ENCODE assay signal across 11 cellular contexts in the genomic region with DNA sequence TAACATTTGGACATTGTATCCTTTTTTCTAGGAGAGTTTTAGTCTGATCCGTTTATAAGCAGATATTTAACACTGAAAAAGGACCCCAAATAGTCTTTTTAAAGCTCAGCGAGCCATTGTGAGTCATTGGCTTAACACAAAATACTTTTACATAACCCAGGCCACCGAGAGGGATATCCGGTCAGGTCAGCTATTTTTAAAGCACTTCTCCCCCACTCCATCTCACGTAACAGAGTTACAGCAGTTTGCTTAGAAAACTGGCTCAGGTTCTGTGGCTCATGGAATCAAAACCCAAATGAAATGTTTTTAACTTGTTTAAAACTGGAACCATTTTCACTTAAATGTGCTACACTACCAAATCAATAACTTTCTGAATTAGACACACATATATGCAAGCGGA. TPM values are rescaled to one million over a fixed set of nuclear protein-coding genes. Genes with fewer than 3 reads are reported as not detected.
DNase-seq lines count a peak whose midpoint lies in the region; ATAC-seq and TF ChIP-seq lines count a peak whose summit lies in the region.
"Had no signal": no experiment of that assay in that cellular context is flagged by ENCODE, and none has a peak within 500 bp of the region (broad histone marks: within the 10 kb centered on the region; RNA-seq: fewer than 3 reads in every experiment).

No MANE protein-coding gene starts in this region.

- no peaks in the 10 kb centered on the region for H3K36me3 ChIP-seq in smooth muscle cell (ENCODE audit: low read depth)

- peaks cover 1% of the 10 kb centered on the region for H3K27me3 Mint-ChIP-seq in endothelial cell (ENCODE audit: unreplicated experiment)
- peaks cover 6% of the 10 kb centered on the region for H3K27me3 Mint-ChIP-seq in activated CD4-positive, alpha-beta T cell treated with anti-CD3 and anti-CD28 coated beads, Interleukin-2, amount 10 ng/mL, durations not matched to agents 24 days and 14 days

- H4K20me1 ChIP-seq in smooth muscle cell (ENCODE audit: low read depth): no peaks in the 10 kb centered on the region

- H3K9me3 Mint-ChIP-seq in endothelial cell (ENCODE audit: unreplicated experiment): no peaks in the 10 kb centered on the region
- no peaks in the 10 kb centered on the region for H3K9me3 Mint-ChIP-seq in activated CD4-positive, alpha-beta T cell treated with anti-CD3 and anti-CD28 coated beads, Interleukin-2, amount 10 ng/mL, durations not matched to agents 24 days and 14 days

- DNase-seq in fibroblast of mammary gland (ENCODE audit: low read depth): peak; percentile 63
- DNase-seq in smooth muscle cell (lab: John Stamatoyannopoulos, UW; ENCODE audit: unreplicated experiment): no peak
- DNase-seq in endothelial cell (ENCODE audit: low spot score): no peak
- no peak for DNase-seq in Kasumi-1 (lab: John Stamatoyannopoulos, UW)
- no peak for DNase-seq in DMS53 treated with DMSO at 0.1 percent for 48 hours (lab: John Stamatoyannopoulos, UW; ENCODE audit: unreplicated experiment)
- DNase-seq in activated CD4-positive, alpha-beta T cell treated with anti-CD3 and anti-CD28 coated beads, Interleukin-2, amount 10 ng/mL, durations not matched to agents 24 days and 14 days: no peak
- DNase-seq: central memory CD4-positive, alpha-beta T cell had no signal

- no peak overlapping the region for H3K27ac Mint-ChIP-seq in endothelial cell (ENCODE audit: unreplicated experiment)
- no peak overlapping the region for H3K27ac Mint-ChIP-seq in activated CD4-positive, alpha-beta T cell treated with anti-CD3 and anti-CD28 coated beads, Interleukin-2, amount 10 ng/mL, durations not matched to agents 24 days and 14 days

- no peak overlapping the region for H3K4me3 Mint-ChIP-seq in endothelial cell (ENCODE audit: unreplicated experiment)
- H3K4me3 Mint-ChIP-seq in activated CD4-positive, alpha-beta T cell treated with anti-CD3 and anti-CD28 coated beads, Interleukin-2, amount 10 ng/mL, durations not matched to agents 24 days and 14 days: no peak overlapping the region

- no peaks in the 10 kb centered on the region for H3K36me3 Mint-ChIP-seq in endothelial cell (ENCODE audit: low read depth, unreplicated experiment)
- no peaks in the 10 kb centered on the region for H3K36me3 Mint-ChIP-seq in activated CD4-positive, alpha-beta T cell treated with anti-CD3 and anti-CD28 coated beads, Interleukin-2, amount 10 ng/mL, durations not matched to agents 24 days and 14 days (ENCODE audit: low read depth)

- no peak overlapping the region for H3K4me3 ChIP-seq in fibroblast of mammary gland (ENCODE audit: control insufficient read depth, low read depth, low read length)
- H3K4me3 ChIP-seq in smooth muscle cell: no peak overlapping the region

- peak overlapping the region; percentile 80 for H3K27ac ChIP-seq in smooth muscle cell (ENCODE audit: low read depth)
- H3K27ac ChIP-seq: VCaP had no signal

- no peaks in the 10 kb centered on the region for H3F3A ChIP-seq in smooth muscle cell (ENCODE audit: low read depth)

- H3K9ac ChIP-seq in smooth muscle cell (ENCODE audit: low read depth): no peak overlapping the region

- H3K79me2 ChIP-seq in smooth muscle cell (ENCODE audit: low read depth): no peaks in the 10 kb centered on the region

- intact Hi-C loops in activated CD4-positive, alpha-beta T cell treated with anti-CD3 and anti-CD28 coated beads, Interleukin-2, amount 10 ng/mL, durations not matched to agents 24 days and 14 days (cut with micrococcal nuclease): no loop called here

- no peaks in the 10 kb centered on the region for H3K9me3 ChIP-seq in smooth muscle cell (replicated peaks; ENCODE audit: low read depth)

- H2AFZ ChIP-seq in smooth muscle cell (ENCODE audit: low read depth): peak overlapping the region; percentile 41

- TF ChIP-seq CTCF in fibroblast of mammary gland (conservative IDR thresholded peaks at IDR 0.05; ENCODE audit: control insufficient read depth, insufficient read depth, low read depth, low read length) (no peak), smooth muscle cell (IDR thresholded peaks at IDR 0.05; ENCODE audit: borderline replicate concordance, insufficient read depth, poor library complexity, severe bottlenecking) (no peak), endothelial cell (IDR thresholded peaks at IDR 0.05; ENCODE audit: unreplicated experiment) (no peak)

- peak; percentile 54 for ATAC-seq in GM19467 (IDR thresholded peaks at IDR 0.05; ENCODE audit: unreplicated experiment)
- ATAC-seq in HG03575 (IDR thresholded peaks at IDR 0.05; ENCODE audit: extremely low read depth, insufficient number of reproducible peaks, low FRiP score, unreplicated experiment): peak; percentile 63

- peak overlapping the region; percentile 58 for H3K4me2 ChIP-seq in smooth muscle cell

- no peaks in the 10 kb centered on the region for H3K27me3 ChIP-seq in smooth muscle cell (ENCODE audit: low read depth)

- no peaks in the 10 kb centered on the region for H3K4me1 Mint-ChIP-seq in endothelial cell (ENCODE audit: unreplicated experiment)
- H3K4me1 Mint-ChIP-seq in activated CD4-positive, alpha-beta T cell treated with anti-CD3 and anti-CD28 coated beads, Interleukin-2, amount 10 ng/mL, durations not matched to agents 24 days and 14 days: no peaks in the 10 kb centered on the region

- H3K4me1 ChIP-seq in smooth muscle cell (ENCODE audit: low read depth): peaks cover 21% of the 10 kb centered on the region

- whole genome bisulfite sequencing in smooth muscle cell (ENCODE audit: low lambda C conversion rate): 17% methylated on average over 6 of the region's 6 CpGs

RNA-seq across cellular contexts. Expression of gene COL4A3, which starts 23.9 kb away (rescaled TPM):
- not detected in 2 replicates for total RNA-seq in smooth muscle cell
- polyA plus RNA-seq in smooth muscle cell: not detected in 2 replicates
- total RNA-seq in endothelial cell (ENCODE audit: unreplicated experiment): not detected
- total RNA-seq in activated CD4-positive, alpha-beta T cell treated with anti-CD3 and anti-CD28 coated beads, Interleukin-2, amount 10 ng/mL, durations not matched to agents 24 days and 14 days: not detected in 2 replicates
- total RNA-seq: lung microvascular endothelial cell had no signal

RNA-seq across cellular contexts. Expression of gene COL4A4, which starts 24.3 kb away (rescaled TPM):
- under 0.01 and 0.04 TPM in 2 replicates for total RNA-seq in smooth muscle cell
- polyA plus RNA-seq in smooth muscle cell: 0.05 and 0.15 TPM in 2 replicates
- total RNA-seq in endothelial cell (ENCODE audit: unreplicated experiment): 0.15 TPM
- total RNA-seq in activated CD4-positive, alpha-beta T cell treated with anti-CD3 and anti-CD28 coated beads, Interleukin-2, amount 10 ng/mL, durations not matched to agents 24 days and 14 days: not detected in 2 replicates
- total RNA-seq: lung microvascular endothelial cell had no signal
